Comparison of ENCODE assay signal across 1 cellular context in the genomic region with DNA sequence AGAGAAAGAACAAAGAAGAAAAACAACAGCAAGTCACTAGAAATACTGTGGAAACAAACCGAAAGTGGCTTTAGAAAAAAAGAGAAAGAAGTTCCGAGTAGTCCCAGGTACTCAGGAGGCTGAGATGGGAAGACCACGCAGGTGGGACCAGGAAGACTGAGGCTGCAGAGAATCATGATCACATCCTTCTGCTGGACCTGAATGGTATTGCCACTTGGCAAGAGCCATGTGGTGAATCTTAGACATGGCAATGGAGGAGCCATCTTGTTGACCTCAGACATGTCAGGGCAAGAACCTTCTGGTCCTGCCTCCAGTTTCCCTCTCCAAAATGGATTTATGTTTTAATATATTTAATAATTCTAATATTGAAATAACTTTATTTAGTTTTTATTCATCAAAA.
TF ChIP-seq lines count a peak whose summit lies in the region.

No MANE protein-coding gene starts in this region.

TF ChIP-seq in HepG2, 621 proteins besides CTCF, POLR2A, EP300 and RAD21 (continued from another document):
- TF ChIP-seq, protein P1, sequence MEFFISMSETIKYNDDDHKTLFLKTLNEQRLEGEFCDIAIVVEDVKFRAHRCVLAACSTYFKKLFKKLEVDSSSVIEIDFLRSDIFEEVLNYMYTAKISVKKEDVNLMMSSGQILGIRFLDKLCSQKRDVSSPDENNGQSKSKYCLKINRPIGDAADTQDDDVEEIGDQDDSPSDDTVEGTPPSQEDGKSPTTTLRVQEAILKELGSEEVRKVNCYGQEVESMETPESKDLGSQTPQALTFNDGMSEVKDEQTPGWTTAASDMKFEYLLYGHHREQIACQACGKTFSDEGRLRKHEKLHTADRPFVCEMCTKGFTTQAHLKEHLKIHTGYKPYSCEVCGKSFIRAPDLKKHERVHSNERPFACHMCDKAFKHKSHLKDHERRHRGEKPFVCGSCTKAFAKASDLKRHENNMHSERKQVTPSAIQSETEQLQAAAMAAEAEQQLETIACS (CRISPR knock-in tag; IDR thresholded peaks at IDR 0.05), result no peak
- TF ChIP-seq, protein P2, sequence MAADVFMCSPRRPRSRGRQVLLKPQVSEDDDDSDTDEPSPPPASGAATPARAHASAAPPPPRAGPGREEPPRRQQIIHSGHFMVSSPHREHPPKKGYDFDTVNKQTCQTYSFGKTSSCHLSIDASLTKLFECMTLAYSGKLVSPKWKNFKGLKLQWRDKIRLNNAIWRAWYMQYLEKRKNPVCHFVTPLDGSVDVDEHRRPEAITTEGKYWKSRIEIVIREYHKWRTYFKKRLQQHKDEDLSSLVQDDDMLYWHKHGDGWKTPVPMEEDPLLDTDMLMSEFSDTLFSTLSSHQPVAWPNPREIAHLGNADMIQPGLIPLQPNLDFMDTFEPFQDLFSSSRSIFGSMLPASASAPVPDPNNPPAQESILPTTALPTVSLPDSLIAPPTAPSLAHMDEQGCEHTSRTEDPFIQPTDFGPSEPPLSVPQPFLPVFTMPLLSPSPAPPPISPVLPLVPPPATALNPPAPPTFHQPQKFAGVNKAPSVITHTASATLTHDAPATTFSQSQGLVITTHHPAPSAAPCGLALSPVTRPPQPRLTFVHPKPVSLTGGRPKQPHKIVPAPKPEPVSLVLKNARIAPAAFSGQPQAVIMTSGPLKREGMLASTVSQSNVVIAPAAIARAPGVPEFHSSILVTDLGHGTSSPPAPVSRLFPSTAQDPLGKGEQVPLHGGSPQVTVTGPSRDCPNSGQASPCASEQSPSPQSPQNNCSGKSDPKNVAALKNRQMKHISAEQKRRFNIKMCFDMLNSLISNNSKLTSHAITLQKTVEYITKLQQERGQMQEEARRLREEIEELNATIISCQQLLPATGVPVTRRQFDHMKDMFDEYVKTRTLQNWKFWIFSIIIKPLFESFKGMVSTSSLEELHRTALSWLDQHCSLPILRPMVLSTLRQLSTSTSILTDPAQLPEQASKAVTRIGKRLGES (CRISPR knock-in tag; IDR thresholded peaks at IDR 0.05; ENCODE audit: borderline replicate concordance), result no peak
